ENCODE assay signal across 31 cellular contexts in the genomic region with DNA sequence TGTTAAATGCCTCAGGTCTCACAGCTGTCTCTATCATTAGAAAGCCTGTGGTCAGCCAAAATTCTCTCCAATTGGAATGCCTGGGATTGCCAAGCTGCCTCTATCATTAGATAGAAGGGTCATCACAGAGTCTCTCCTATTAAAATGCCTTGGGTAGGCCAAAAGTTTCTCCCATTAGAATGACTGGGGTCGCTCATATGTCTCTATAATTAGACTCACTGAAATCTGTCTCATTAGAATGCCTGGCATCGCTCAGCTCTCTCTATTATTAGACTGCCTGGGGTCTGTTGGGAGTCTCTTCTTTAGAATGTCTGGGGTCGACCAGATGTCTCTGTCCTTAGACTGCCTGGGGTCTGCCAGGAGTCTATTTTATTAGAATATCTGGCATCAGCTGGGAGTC.
"Had no signal": no experiment of that assay in that cellular context is flagged by ENCODE, and none has a peak within 500 bp of the region (broad histone marks: within the 10 kb centered on the region; RNA-seq: fewer than 3 reads in every experiment).

No MANE protein-coding gene starts in this region.

- H3K27me3 ChIP-seq: neutrophil, ovary, right lobe of liver, sigmoid colon, spleen, suprapubic skin, testis, tibial artery, transverse colon, upper lobe of right lung, uterus had no signal

- ATAC-seq: naive thymus-derived CD8-positive, alpha-beta T cell; natural killer cell treated with Interleukin-12 subunit alpha and Interleukin-12 subunit beta and Interleukin-15 and Interleukin-18, amount 100 ng/mL, for 72 hours; psoas muscle; right lobe of liver; stimulated activated memory B cell treated with anti-CD40 and anti-IgM and Interleukin-4, amounts not matched to agents 10 μg/mL and 1 μg/mL and 100 μg/mL, for 72 hours; stimulated activated naive CD8-positive, alpha-beta T cell treated with anti-CD3 and anti-CD28 coated beads, Interleukin-15, amount 100 ng/mL, for 72 hours; stimulated activated naive CD8-positive, alpha-beta T cell treated with anti-CD3 and anti-CD28 coated beads, Interleukin-15, Interleukin-2, amounts not matched to agents 100 U/mL and 50 U/mL, for 24 hours; upper lobe of right lung had no signal

- H3K4me3 ChIP-seq: ovary, psoas muscle, right lobe of liver, sigmoid colon, skin epidermis, smooth muscle cell, spleen, suprapubic skin, testis, tibial artery, transverse colon, upper lobe of right lung, uterus had no signal

- H3K79me2 ChIP-seq: parathyroid adenoma had no signal

- H3K4me2 ChIP-seq: smooth muscle cell had no signal

- H3K4me1 ChIP-seq: parathyroid adenoma, psoas muscle, right lobe of liver, sigmoid colon, spleen, suprapubic skin, testis, tibial artery, transverse colon, upper lobe of right lung, uterus had no signal

- H3K9me3 ChIP-seq: neutrophil, ovary, psoas muscle, right lobe of liver, testis had no signal

- DNase-seq: naive B cell; naive thymus-derived CD8-positive, alpha-beta T cell; nephron progenitor cell; nucleus accumbens; ovary; posterior cingulate gyrus; psoas muscle; right lobe of liver; sigmoid colon; spleen; stimulated activated CD4-positive, alpha-beta T cell treated with anti-CD3 and anti-CD28 coated beads, Interleukin-12 subunit alpha, Interleukin-12 subunit beta, amount 100 ng/mL, for 4 hours; stimulated activated CD4-positive, alpha-beta T cell treated with anti-CD3 and anti-CD28 coated beads, Interleukin-1b, Interleukin-23, amount 100 ng/mL, for 48 hours; stimulated activated CD4-positive, alpha-beta T cell treated with anti-CD3 and anti-CD28 coated beads, Interleukin-4, amount 100 ng/mL, for 1 hour; stimulated activated CD4-positive, alpha-beta T cell treated with anti-CD3 and anti-CD28 coated beads, Interleukin-4, amount 100 ng/mL, for 4 hours; stimulated activated CD8-positive, alpha-beta memory T cell treated with anti-CD3 and anti-CD28 coated beads, Interleukin-4, amount 100 ng/mL, for 48 hours; stimulated activated naive CD4-positive, alpha-beta T cell; stimulated activated naive CD8-positive, alpha-beta T cell treated with anti-CD3 and anti-CD28 coated beads, Interleukin-15, amount 100 ng/mL, for 72 hours; stimulated activated naive CD8-positive, alpha-beta T cell treated with anti-CD3 and anti-CD28 coated beads, Interleukin-15, Interleukin-2, amounts not matched to agents 100 U/mL and 50 U/mL, for 24 hours; substantia nigra; testis; tibial artery; transverse colon; upper lobe of right lung; uterus had no signal

- H3K27ac ChIP-seq: neutrophil, ovary, parathyroid adenoma, psoas muscle, right lobe of liver, sigmoid colon, skin epidermis, spleen, suprapubic skin, testis, tibial artery, transverse colon, upper lobe of right lung, uterus had no signal

- H3K9ac ChIP-seq: parathyroid adenoma had no signal

- H2AFZ ChIP-seq: parathyroid adenoma had no signal

- H3K36me3 ChIP-seq: neutrophil, ovary, right lobe of liver, sigmoid colon, spleen, suprapubic skin, tibial artery, transverse colon, upper lobe of right lung, uterus had no signal
